ENCODE assay signal across 1 cellular context in genomic region chr2:107712857-107713256, GRCh38.
TF ChIP-seq lines count a peak whose summit lies in the region.

No MANE protein-coding gene starts in this region.

TF ChIP-seq in GM23338, 12 proteins besides CTCF, POLR2A, EP300 and RAD21 (continued from another document):
- TF ChIP-seq REST (IDR thresholded peaks at IDR 0.05; ENCODE audit: unreplicated experiment): no peak
